Comparison of ENCODE assay signal across 12 cellular contexts in the genomic region with DNA sequence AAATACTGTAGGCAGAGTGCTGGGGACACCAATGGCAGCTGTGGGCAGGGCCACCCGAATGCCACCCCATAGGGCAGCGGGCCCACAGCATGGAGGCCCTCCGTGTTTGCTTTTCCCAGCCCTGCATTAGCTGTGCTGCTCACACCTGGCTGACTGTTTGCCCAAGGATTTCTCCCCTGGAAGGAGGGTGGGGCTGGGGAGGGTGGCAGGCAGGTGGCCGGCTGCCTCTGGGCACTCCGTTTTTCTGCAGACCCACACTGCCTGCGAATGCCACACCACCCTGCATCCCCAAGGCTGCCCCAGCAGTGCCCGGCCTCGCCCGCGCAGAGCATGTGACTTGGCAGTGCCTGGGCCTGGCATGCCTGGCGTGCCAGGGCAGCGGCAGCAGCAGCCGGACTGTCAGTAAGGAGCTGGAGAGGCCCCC. TPM values are rescaled to one million over a fixed set of nuclear protein-coding genes. Genes with fewer than 3 reads are reported as not detected.
DNase-seq lines count a peak whose midpoint lies in the region; ATAC-seq and TF ChIP-seq lines count a peak whose summit lies in the region.
"Had no signal": no experiment of that assay in that cellular context is flagged by ENCODE, and none has a peak within 500 bp of the region (broad histone marks: within the 10 kb centered on the region; RNA-seq: fewer than 3 reads in every experiment).

No MANE protein-coding gene starts in this region.

- ATAC-seq in left lung: peak; percentile 45
- no peak for ATAC-seq in HG03565 (IDR thresholded peaks at IDR 0.05; ENCODE audit: unreplicated experiment)
- no peak for ATAC-seq in GM23338
- no peak for ATAC-seq in HG03521 (IDR thresholded peaks at IDR 0.05; ENCODE audit: unreplicated experiment)

- no peaks in the 10 kb centered on the region for H3K36me3 Mint-ChIP-seq in GM23338 (ENCODE audit: low read depth)

- TF ChIP-seq CTCF in left lung (IDR thresholded peaks at IDR 0.05) (no peak), GM23338 (conservative IDR thresholded peaks at IDR 0.05; ENCODE audit: low read depth in 2 of 2) (no peak)

- 84% methylated on average over 13 of the region's 13 CpGs for WGBS in urinary bladder

- no peaks in the 10 kb centered on the region for H4K20me1 ChIP-seq in GM23338 (replicated peaks; ENCODE audit: insufficient read depth)

- H3K4me1 Mint-ChIP-seq in GM23338: peaks cover 38% of the 10 kb centered on the region

- H3K36me3 ChIP-seq in left lung (no peaks in the 10 kb centered on the region), urinary bladder (ENCODE audit: insufficient read depth) (no peaks in the 10 kb centered on the region), GM23338 (ENCODE audit: insufficient read depth) (no peaks in the 10 kb centered on the region)
- H3K36me3 ChIP-seq: spleen had no signal

- H3K27ac Mint-ChIP-seq in GM23338: no peak overlapping the region
- H3K27ac Mint-ChIP-seq: activated T-helper 2 cell treated with anti-CD3 and anti-CD28 coated beads, Interferon-gamma antibody, Interleukin-2, Interleukin-4, amounts not matched to agents 10 μg/mL and 5 μg/mL and 100 μg/mL, durations not matched to agents 14 hours and 24 hours and 36 hours had no signal

- no peaks in the 10 kb centered on the region for H3K79me2 ChIP-seq in GM23338 (replicated peaks; ENCODE audit: insufficient read depth)

- peaks cover 27 to 84% of the 10 kb centered on the region in 2 donors for H3K4me1 ChIP-seq in left lung
- H3K4me1 ChIP-seq in urinary bladder (ENCODE audit: insufficient read depth): no peaks in the 10 kb centered on the region
- peaks cover 16% of the 10 kb centered on the region for H3K4me1 ChIP-seq in GM23338 (ENCODE audit: insufficient read depth)

- intact Hi-C loops in left lung (cut with DNase I): no loop called here

- no peaks in the 10 kb centered on the region for H3K9me2 ChIP-seq in GM23338 (ENCODE audit: insufficient read depth)

- peak; percentile 13 for DNase-seq in NCI-H2171 treated with DMSO at 0.1 percent for 48 hours (lab: John Stamatoyannopoulos, UW)
- no peak for DNase-seq in NCI-H2171 (lab: John Stamatoyannopoulos, UW)
- DNase-seq in left lung: no peak
- DNase-seq in GM23338 (ENCODE audit: low spot score): no peak
- DNase-seq: 8988T, spleen, T1000 had no signal

- H3K4me3 Mint-ChIP-seq in GM23338: no peak overlapping the region

- no peak overlapping the region for H3K4me2 ChIP-seq in GM23338

- no peak overlapping the region for H2AFZ ChIP-seq in GM23338

- no peaks in the 10 kb centered on the region for H3K9me3 Mint-ChIP-seq in GM23338
- H3K9me3 Mint-ChIP-seq: activated T-helper 2 cell treated with anti-CD3 and anti-CD28 coated beads, Interferon-gamma antibody, Interleukin-2, Interleukin-4, amounts not matched to agents 10 μg/mL and 5 μg/mL and 100 μg/mL, durations not matched to agents 14 hours and 24 hours and 36 hours had no signal

- H3K27me3 Mint-ChIP-seq in GM23338 (ENCODE audit: insufficient read depth, low read depth, poor library complexity): peaks cover 9% of the 10 kb centered on the region

- no peaks in the 10 kb centered on the region for H3K9me3 ChIP-seq in left lung
- H3K9me3 ChIP-seq: spleen had no signal

- H3K27ac ChIP-seq in angular gyrus (ENCODE audit: low read depth, low read length) (peak overlapping the region; percentile 64), left lung (peak overlapping the region in 1 of 2 donors; percentile 19), urinary bladder (ENCODE audit: low read depth) (peak overlapping the region; percentile 0), GM23338 (ENCODE audit: low read depth) (no peak overlapping the region)

- H3F3A ChIP-seq in GM23338 (replicated peaks; ENCODE audit: low read depth): peaks cover 9% of the 10 kb centered on the region; the same call in 1 of the 2 replicates

- no peak overlapping the region for H3K4me3 ChIP-seq in left lung
- H3K4me3 ChIP-seq in urinary bladder (ENCODE audit: low read depth, low read length): no peak overlapping the region
- no peak overlapping the region for H3K4me3 ChIP-seq in GM23338
- H3K4me3 ChIP-seq: spleen had no signal

- H3K27me3 ChIP-seq in left lung (peaks cover 0 to 2% of the 10 kb centered on the region in 2 donors), GM23338 (ENCODE audit: insufficient read depth) (no peaks in the 10 kb centered on the region)
- H3K27me3 ChIP-seq: spleen had no signal

TF ChIP-seq in GM23338, 12 proteins besides CTCF, POLR2A, EP300 and RAD21 (continues in another document):
- TF ChIP-seq, protein P1, sequence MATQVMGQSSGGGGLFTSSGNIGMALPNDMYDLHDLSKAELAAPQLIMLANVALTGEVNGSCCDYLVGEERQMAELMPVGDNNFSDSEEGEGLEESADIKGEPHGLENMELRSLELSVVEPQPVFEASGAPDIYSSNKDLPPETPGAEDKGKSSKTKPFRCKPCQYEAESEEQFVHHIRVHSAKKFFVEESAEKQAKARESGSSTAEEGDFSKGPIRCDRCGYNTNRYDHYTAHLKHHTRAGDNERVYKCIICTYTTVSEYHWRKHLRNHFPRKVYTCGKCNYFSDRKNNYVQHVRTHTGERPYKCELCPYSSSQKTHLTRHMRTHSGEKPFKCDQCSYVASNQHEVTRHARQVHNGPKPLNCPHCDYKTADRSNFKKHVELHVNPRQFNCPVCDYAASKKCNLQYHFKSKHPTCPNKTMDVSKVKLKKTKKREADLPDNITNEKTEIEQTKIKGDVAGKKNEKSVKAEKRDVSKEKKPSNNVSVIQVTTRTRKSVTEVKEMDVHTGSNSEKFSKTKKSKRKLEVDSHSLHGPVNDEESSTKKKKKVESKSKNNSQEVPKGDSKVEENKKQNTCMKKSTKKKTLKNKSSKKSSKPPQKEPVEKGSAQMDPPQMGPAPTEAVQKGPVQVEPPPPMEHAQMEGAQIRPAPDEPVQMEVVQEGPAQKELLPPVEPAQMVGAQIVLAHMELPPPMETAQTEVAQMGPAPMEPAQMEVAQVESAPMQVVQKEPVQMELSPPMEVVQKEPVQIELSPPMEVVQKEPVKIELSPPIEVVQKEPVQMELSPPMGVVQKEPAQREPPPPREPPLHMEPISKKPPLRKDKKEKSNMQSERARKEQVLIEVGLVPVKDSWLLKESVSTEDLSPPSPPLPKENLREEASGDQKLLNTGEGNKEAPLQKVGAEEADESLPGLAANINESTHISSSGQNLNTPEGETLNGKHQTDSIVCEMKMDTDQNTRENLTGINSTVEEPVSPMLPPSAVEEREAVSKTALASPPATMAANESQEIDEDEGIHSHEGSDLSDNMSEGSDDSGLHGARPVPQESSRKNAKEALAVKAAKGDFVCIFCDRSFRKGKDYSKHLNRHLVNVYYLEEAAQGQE (IDR thresholded peaks at IDR 0.05; ENCODE audit: unreplicated experiment): no peak

RNA-seq across cellular contexts. Expression of a gene that starts 19.6 kb away (rescaled TPM):
- 1 to 10 TPM; 4.2 to 4.3 TPM for total RNA-seq in left lung
- total RNA-seq in urinary bladder: 1.8 TPM
- 2.5 TPM for polyA plus RNA-seq in urinary bladder
- 1.3 and 2.5 TPM in 2 replicates for total RNA-seq in GM23338 (2014; rRNA removed; shearing (Covaris generic))
- polyA plus RNA-seq in GM23338 (2016; fragmentation: Nextera tagmentation; extraction: Ambion mirVana): 0.52 and 0.55 TPM in 2 replicates

RNA-seq across cellular contexts. Expression of a gene that starts 52.7 kb away (rescaled TPM):
- total RNA-seq in left lung (10 to 100 TPM; 15.4 to 17.3 TPM), urinary bladder (4.7 TPM)
- polyA plus RNA-seq in urinary bladder (0.79 TPM), GM23338 (2016; fragmentation: Nextera tagmentation; extraction: Ambion mirVana) (1.9 and 2.2 TPM in 2 replicates)
- total RNA-seq in GM23338 (2014; rRNA removed; shearing (Covaris generic)): 5.0 and 5.5 TPM in 2 replicates
